In the genomic region with DNA sequence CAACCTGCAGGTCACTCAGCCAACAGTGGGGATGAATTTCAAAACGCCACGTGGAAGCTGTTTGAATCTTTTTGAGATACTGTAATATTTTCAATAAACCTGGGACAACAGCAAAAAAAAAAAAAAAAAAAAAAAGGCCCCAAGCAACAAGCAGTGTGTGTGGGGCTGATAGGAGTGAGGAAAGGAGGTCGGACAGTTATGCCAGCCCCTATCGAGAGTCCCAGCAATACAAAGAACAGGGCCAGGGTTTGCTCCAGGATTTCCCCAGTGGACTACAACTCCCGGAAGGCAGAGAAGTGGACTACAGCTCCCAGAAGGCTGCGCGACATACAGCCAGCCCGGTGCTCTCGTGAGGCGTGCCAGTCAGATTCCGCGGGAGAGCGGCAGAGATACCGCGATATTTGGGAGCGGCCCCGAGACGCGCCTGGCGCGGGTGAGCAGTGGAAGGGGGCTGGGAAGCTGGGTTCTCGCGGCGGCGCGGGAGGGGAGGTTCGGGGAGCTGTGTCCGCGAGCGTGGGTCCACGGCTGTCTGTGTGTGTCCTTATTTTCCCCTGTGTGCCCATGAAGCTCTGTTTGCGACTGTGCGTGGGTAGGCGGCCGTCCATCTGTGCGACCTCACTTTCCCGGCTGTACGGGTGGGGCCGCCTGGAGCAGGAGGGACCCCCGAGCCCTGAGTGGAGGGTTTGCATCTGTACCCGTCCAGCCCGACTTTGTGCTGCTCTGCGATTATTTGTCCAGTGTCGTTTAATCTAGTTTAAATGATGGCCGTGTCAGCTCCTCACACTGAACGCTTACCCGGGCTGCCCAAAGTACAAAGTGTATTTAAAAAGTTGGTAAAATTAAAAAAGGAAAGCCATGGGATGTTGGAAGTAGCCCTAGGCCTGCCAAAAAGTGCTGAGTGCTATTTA, we compare ENCODE assay signal across 1 cellular context.
TF ChIP-seq lines count a peak whose summit lies in the region.

A gene with protein sequence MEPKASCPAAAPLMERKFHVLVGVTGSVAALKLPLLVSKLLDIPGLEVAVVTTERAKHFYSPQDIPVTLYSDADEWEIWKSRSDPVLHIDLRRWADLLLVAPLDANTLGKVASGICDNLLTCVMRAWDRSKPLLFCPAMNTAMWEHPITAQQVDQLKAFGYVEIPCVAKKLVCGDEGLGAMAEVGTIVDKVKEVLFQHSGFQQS (plus strand): TSS at position 397 of the 908 bp plus-strand sequence. CDS start 4,729 bp downstream, outside the sequence.

TF ChIP-seq in HepG2, 621 proteins besides CTCF, POLR2A, EP300 and RAD21 (continued from another document):
- TF ChIP-seq AHR (CRISPR knock-in tag; IDR thresholded peaks at IDR 0.05) (peak; percentile 80; the same call in 1 of the 2 replicates), RXRA (CRISPR knock-in tag; IDR thresholded peaks at IDR 0.05) (peak; percentile 61; the same call in 1 of the 2 replicates), IRX3 (CRISPR knock-in tag; IDR thresholded peaks at IDR 0.05; ENCODE audit: borderline replicate concordance, low read depth) (no peak), MEF2D (CRISPR knock-in tag; IDR thresholded peaks at IDR 0.05) (peak; percentile 64), GABPB1 (CRISPR knock-in tag; IDR thresholded peaks at IDR 0.05) (peak; percentile 91), NFKB2 (CRISPR knock-in tag; IDR thresholded peaks at IDR 0.05; ENCODE audit: borderline replicate concordance) (0 out of 2 replicates have a peak, but pooled peaks have one; percentile 69), MXI1 (IDR thresholded peaks at IDR 0.05; ENCODE audit: borderline replicate concordance, low read depth, low read length) (peak; percentile 86; the same call in 2 of the 3 replicates), CHD4 (IDR thresholded peaks at IDR 0.05; ENCODE audit: borderline replicate concordance, low read length) (no peak), MBNL3 (CRISPR knock-in tag; conservative IDR thresholded peaks at IDR 0.05) (no peak), PITX1 (CRISPR knock-in tag; IDR thresholded peaks at IDR 0.05) (peak; percentile 62; the same call in 1 of the 2 replicates), TBX2 (CRISPR knock-in tag; IDR thresholded peaks at IDR 0.05; ENCODE audit: borderline replicate concordance) (peak; percentile 50; the same call in 1 of the 2 replicates)
- TF ChIP-seq, protein P1, sequence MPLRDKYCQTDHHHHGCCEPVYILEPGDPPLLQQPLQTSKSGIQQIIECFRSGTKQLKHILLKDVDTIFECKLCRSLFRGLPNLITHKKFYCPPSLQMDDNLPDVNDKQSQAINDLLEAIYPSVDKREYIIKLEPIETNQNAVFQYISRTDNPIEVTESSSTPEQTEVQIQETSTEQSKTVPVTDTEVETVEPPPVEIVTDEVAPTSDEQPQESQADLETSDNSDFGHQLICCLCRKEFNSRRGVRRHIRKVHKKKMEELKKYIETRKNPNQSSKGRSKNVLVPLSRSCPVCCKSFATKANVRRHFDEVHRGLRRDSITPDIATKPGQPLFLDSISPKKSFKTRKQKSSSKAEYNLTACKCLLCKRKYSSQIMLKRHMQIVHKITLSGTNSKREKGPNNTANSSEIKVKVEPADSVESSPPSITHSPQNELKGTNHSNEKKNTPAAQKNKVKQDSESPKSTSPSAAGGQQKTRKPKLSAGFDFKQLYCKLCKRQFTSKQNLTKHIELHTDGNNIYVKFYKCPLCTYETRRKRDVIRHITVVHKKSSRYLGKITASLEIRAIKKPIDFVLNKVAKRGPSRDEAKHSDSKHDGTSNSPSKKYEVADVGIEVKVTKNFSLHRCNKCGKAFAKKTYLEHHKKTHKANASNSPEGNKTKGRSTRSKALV (CRISPR knock-in tag; IDR thresholded peaks at IDR 0.05) = no peak
- TF ChIP-seq, protein P2, sequence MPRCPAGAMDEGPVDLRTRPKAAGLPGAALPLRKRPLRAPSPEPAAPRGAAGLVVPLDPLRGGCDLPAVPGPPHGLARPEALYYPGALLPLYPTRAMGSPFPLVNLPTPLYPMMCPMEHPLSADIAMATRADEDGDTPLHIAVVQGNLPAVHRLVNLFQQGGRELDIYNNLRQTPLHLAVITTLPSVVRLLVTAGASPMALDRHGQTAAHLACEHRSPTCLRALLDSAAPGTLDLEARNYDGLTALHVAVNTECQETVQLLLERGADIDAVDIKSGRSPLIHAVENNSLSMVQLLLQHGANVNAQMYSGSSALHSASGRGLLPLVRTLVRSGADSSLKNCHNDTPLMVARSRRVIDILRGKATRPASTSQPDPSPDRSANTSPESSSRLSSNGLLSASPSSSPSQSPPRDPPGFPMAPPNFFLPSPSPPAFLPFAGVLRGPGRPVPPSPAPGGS (CRISPR knock-in tag; IDR thresholded peaks at IDR 0.05) = peak; percentile 74; the same call in 1 of the 2 replicates
- TF ChIP-seq, protein P3, sequence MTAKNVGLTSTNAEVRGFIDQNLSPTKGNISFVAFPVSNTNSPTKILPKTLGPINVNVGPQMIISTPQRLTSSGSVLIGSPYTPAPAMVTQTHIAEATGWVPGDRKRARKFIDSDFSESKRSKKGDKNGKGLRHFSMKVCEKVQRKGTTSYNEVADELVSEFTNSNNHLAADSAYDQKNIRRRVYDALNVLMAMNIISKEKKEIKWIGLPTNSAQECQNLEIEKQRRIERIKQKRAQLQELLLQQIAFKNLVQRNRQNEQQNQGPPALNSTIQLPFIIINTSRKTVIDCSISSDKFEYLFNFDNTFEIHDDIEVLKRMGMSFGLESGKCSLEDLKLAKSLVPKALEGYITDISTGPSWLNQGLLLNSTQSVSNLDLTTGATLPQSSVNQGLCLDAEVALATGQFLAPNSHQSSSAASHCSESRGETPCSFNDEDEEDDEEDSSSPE (CRISPR knock-in tag; IDR thresholded peaks at IDR 0.05) = peak; percentile 95
- TF ChIP-seq, protein P4, sequence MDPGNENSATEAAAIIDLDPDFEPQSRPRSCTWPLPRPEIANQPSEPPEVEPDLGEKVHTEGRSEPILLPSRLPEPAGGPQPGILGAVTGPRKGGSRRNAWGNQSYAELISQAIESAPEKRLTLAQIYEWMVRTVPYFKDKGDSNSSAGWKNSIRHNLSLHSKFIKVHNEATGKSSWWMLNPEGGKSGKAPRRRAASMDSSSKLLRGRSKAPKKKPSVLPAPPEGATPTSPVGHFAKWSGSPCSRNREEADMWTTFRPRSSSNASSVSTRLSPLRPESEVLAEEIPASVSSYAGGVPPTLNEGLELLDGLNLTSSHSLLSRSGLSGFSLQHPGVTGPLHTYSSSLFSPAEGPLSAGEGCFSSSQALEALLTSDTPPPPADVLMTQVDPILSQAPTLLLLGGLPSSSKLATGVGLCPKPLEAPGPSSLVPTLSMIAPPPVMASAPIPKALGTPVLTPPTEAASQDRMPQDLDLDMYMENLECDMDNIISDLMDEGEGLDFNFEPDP (CRISPR knock-in tag; conservative IDR thresholded peaks at IDR 0.05) = 0 out of 2 replicates have a peak, but pooled peaks have one; percentile 55
- TF ChIP-seq, protein P5, sequence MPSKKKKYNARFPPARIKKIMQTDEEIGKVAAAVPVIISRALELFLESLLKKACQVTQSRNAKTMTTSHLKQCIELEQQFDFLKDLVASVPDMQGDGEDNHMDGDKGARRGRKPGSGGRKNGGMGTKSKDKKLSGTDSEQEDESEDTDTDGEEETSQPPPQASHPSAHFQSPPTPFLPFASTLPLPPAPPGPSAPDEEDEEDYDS (CRISPR knock-in tag; IDR thresholded peaks at IDR 0.05) = peak; percentile 52; the same call in 1 of the 2 replicates
- TF ChIP-seq, protein P6, sequence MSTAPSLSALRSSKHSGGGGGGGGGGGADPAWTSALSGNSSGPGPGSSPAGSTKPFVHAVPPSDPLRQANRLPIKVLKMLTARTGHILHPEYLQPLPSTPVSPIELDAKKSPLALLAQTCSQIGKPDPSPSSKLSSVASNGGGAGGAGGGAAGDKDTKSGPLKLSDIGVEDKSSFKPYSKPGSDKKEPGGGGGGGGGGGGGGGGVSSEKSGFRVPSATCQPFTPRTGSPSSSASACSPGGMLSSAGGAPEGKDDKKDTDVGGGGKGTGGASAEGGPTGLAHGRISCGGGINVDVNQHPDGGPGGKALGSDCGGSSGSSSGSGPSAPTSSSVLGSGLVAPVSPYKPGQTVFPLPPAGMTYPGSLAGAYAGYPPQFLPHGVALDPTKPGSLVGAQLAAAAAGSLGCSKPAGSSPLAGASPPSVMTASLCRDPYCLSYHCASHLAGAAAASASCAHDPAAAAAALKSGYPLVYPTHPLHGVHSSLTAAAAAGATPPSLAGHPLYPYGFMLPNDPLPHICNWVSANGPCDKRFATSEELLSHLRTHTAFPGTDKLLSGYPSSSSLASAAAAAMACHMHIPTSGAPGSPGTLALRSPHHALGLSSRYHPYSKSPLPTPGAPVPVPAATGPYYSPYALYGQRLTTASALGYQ (CRISPR knock-in tag; IDR thresholded peaks at IDR 0.05) = peak; percentile 53; the same call in 1 of the 2 replicates
